ENCODE assay signal across 1 cellular context in genomic region chr12:57127710-57128518, GRCh38.
TF ChIP-seq lines count a peak whose summit lies in the region.

LRP1 (plus strand) TSS chr12:57128483; CDS start chr12:57128965, 482 bp downstream.

TF ChIP-seq in HepG2, 621 proteins besides CTCF, POLR2A, EP300 and RAD21 (continued from another document and continues in another):
- TF ChIP-seq ZBTB14 (CRISPR knock-in tag; IDR thresholded peaks at IDR 0.05) (no peak), TP53 (CRISPR knock-in tag; conservative IDR thresholded peaks at IDR 0.05) (peak; percentile 85; the same call in 1 of the 2 replicates), SOX6 (IDR thresholded peaks at IDR 0.05) (no peak), SOX6 (CRISPR knock-in tag; IDR thresholded peaks at IDR 0.05) (no peak; the same call in 1 of the 2 replicates), NFE2 (CRISPR knock-in tag; IDR thresholded peaks at IDR 0.05) (no peak), SIN3A (IDR thresholded peaks at IDR 0.05; ENCODE audit: borderline replicate concordance, low read depth, low read length) (peak; percentile 77; the same call in 1 of the 2 replicates), MNT (IDR thresholded peaks at IDR 0.05) (peak; percentile 11; the same call in 1 of the 2 replicates), ZNF503 (CRISPR knock-in tag; IDR thresholded peaks at IDR 0.05) (peak; percentile 12; the same call in 1 of the 2 replicates), SMYD3 (CRISPR knock-in tag; IDR thresholded peaks at IDR 0.05) (peak; percentile 14; the same call in 1 of the 2 replicates), ZGPAT (CRISPR knock-in tag; IDR thresholded peaks at IDR 0.05) (peak; percentile 76), PHF8 (CRISPR knock-in tag; IDR thresholded peaks at IDR 0.05) (peak; percentile 73), ZBTB7A (CRISPR knock-in tag; IDR thresholded peaks at IDR 0.05) (peak; percentile 64; the same call in 1 of the 2 replicates), FOXA3 (CRISPR knock-in tag; IDR thresholded peaks at IDR 0.05) (peak; percentile 34), KDM5A (IDR thresholded peaks at IDR 0.05; ENCODE audit: borderline replicate concordance, low read length) (peak; percentile 75; the same call in 1 of the 2 replicates), ZNF44 (CRISPR knock-in tag; IDR thresholded peaks at IDR 0.05) (no peak), RNF2 (conservative IDR thresholded peaks at IDR 0.05; ENCODE audit: low read depth) (no peak), GFI1 (CRISPR knock-in tag; IDR thresholded peaks at IDR 0.05; ENCODE audit: borderline replicate concordance) (peak; percentile 95), ZNF761 (CRISPR knock-in tag; conservative IDR thresholded peaks at IDR 0.05) (0 out of 2 replicates have a peak, but pooled peaks have one; percentile 48), GATA4 (IDR thresholded peaks at IDR 0.05; ENCODE audit: borderline replicate concordance, low read depth) (0 out of 2 replicates have a peak, but pooled peaks have one; percentile 58), FOXK1 (CRISPR knock-in tag; IDR thresholded peaks at IDR 0.05; ENCODE audit: borderline replicate concordance, low read depth) (peak; percentile 47; the same call in 1 of the 2 replicates), ZBTB40 (IDR thresholded peaks at IDR 0.05) (no peak), ZBTB40 (CRISPR knock-in tag; IDR thresholded peaks at IDR 0.05) (peak; percentile 42; the same call in 1 of the 2 replicates), ELF3 (CRISPR knock-in tag; IDR thresholded peaks at IDR 0.05) (peak; percentile 22; the same call in 1 of the 2 replicates), ZMYM4 (CRISPR knock-in tag; IDR thresholded peaks at IDR 0.05) (0 out of 2 replicates have a peak, but pooled peaks have one; percentile 28), BCL3 (CRISPR knock-in tag; IDR thresholded peaks at IDR 0.05) (0 out of 2 replicates have a peak, but pooled peaks have one; percentile 25), ZNF275 (CRISPR knock-in tag; IDR thresholded peaks at IDR 0.05; ENCODE audit: borderline replicate concordance) (no peak), HNF1B (CRISPR knock-in tag; IDR thresholded peaks at IDR 0.05) (peak; percentile 50; the same call in 1 of the 2 replicates), ZSCAN25 (CRISPR knock-in tag; IDR thresholded peaks at IDR 0.05) (0 out of 2 replicates have a peak, but pooled peaks have one; percentile 15), JUND (CRISPR knock-in tag; IDR thresholded peaks at IDR 0.05) (0 out of 2 replicates have a peak, but pooled peaks have one; percentile 39), ZNF878 (CRISPR knock-in tag; IDR thresholded peaks at IDR 0.05) (no peak), ZNF879 (CRISPR knock-in tag; IDR thresholded peaks at IDR 0.05) (no peak), ZNF281 (CRISPR knock-in tag; IDR thresholded peaks at IDR 0.05; ENCODE audit: borderline replicate concordance) (peak; percentile 17; the same call in 1 of the 2 replicates), ZNF234 (CRISPR knock-in tag; conservative IDR thresholded peaks at IDR 0.05) (peak; percentile 49; the same call in 1 of the 2 replicates)
